Comparison of ENCODE assay signal across 14 cellular contexts in the genomic region with DNA sequence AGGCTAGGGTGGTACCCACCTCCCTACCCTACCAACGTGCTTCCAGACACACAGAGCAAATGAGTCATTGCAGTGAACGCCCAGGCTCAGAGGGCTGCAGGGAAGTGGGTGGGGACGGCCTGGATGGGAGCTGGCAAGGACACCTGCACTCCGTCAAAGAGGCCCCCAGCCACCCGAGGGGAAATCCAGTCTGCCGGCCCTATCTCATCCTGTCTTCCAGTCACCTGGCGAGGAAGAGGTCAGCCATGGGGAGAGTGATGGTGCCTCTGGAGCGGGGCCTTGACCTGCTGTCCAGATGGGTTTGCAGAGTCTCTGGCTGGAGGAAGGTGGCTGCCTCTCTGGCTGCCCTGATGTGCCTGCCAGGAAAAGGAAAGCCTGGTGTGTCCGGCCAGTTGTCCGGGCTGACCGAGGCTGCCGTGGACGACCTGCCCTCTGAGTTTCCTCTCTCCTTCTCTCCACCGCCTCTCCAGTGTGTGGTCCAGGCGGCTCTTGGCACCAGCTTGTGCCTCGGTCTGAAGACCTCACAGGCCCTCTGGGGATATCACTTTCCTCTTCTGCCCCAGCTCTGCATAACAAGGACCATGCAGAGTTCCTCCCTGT.
DNase-seq lines count a peak whose midpoint lies in the region; ATAC-seq, FAIRE-seq and TF ChIP-seq lines count a peak whose summit lies in the region.
"Had no signal": no experiment of that assay in that cellular context is flagged by ENCODE, and none has a peak within 500 bp of the region (broad histone marks: within the 10 kb centered on the region; RNA-seq: fewer than 3 reads in every experiment).

No MANE protein-coding gene starts in this region.

- H3K4me3 ChIP-seq in bronchial epithelial cell (ENCODE audit: low read depth, low read length) (no peak overlapping the region), HepG2 (replicated peaks in 1 of 3; ENCODE audit: insufficient read depth in 1 of 3, low read depth in 2 of 3, low read length in 3 of 3) (no peak overlapping the region), thyroid gland (replicated peaks in 1 of 3) (no peak overlapping the region)
- H3K4me3 ChIP-seq: A549 had no signal

- no peak overlapping the region for H3K4me2 ChIP-seq in HepG2 (ENCODE audit: low read depth, low read length)
- H3K4me2 ChIP-seq: A549 had no signal

- TF ChIP-seq EP300 in HepG2 (IDR thresholded peaks at IDR 0.05; ENCODE audit: low read depth in 2 of 2, low read length in 2 of 2) = no peak
- no peak for TF ChIP-seq EP300 in HepG2 (CRISPR knock-in tag; IDR thresholded peaks at IDR 0.05; ENCODE audit: borderline replicate concordance)

- TF ChIP-seq CTCF in bronchial epithelial cell (IDR thresholded peaks at IDR 0.05; ENCODE audit: insufficient read depth, low read length, severe bottlenecking) = no peak
- no peak for TF ChIP-seq CTCF in HepG2 (CRISPR knock-in tag; IDR thresholded peaks at IDR 0.05)
- TF ChIP-seq CTCF in thyroid gland (IDR thresholded peaks at IDR 0.05) = no peak

- H3K4me1 ChIP-seq in HepG2 (ENCODE audit: insufficient read depth, low read length) (no peaks in the 10 kb centered on the region), thyroid gland (peaks cover 12 to 24% of the 10 kb centered on the region in 2 donors)

- no peak for TF ChIP-seq POLR2A in HepG2 (IDR thresholded peaks at IDR 0.05; ENCODE audit: insufficient read depth in 1 of 2, low read depth in 2 of 2, low read length in 2 of 2)
- no peak for TF ChIP-seq POLR2A in thyroid gland (IDR thresholded peaks at IDR 0.05)

- H3K79me2 ChIP-seq in HepG2 (ENCODE audit: insufficient read depth, low read length) = no peaks in the 10 kb centered on the region

- no peaks in the 10 kb centered on the region for H3K27me3 ChIP-seq in bronchial epithelial cell (ENCODE audit: control insufficient read depth, insufficient read depth, low read length)
- no peaks in the 10 kb centered on the region for H3K27me3 ChIP-seq in HepG2 (ENCODE audit: control insufficient read depth in 1 of 2, insufficient read depth in 2 of 2, low read length in 2 of 2)
- H3K27me3 ChIP-seq in thyroid gland = no peaks in the 10 kb centered on the region

- CTCF ChIA-PET in HepG2 (lab: Yijun Ruan, JAX; ENCODE audit: low intra/inter-chr PET ratio, low total read pairs) = no interaction called here

- no TSS peak for BruUV-seq in HepG2 (replicated peaks; lab: Mats Ljungman, UMichigan)

- in situ Hi-C loops in HepG2 (cut with HindIII; ENCODE audit: extremely low pct_ligation_motif_present, low pct_unique_long_range_greater_than_20kb) = no loop called here

- POLR2A ChIA-PET in HepG2 (lab: Yijun Ruan, JAX) = no interaction called here

- H2AFZ ChIP-seq in HepG2 (ENCODE audit: low read length) = no peak overlapping the region

- no peak for TF ChIP-seq RAD21 in HepG2 (CRISPR knock-in tag; IDR thresholded peaks at IDR 0.05)

- H4K20me1 ChIP-seq in HepG2 (ENCODE audit: insufficient read depth, low read length) = no peaks in the 10 kb centered on the region

- no peak; the same call in 2 of the 3 replicates for ATAC-seq in HepG2
- no peak for ATAC-seq in GM19351 (IDR thresholded peaks at IDR 0.05; ENCODE audit: unreplicated experiment)
- no peak for ATAC-seq in GM18907 (IDR thresholded peaks at IDR 0.05; ENCODE audit: unreplicated experiment)
- ATAC-seq: A549; activated T-cell treated with anti-CD3 and anti-CD28 coated beads, Interleukin-2, amount 50 U/mL, for 72 hours; Panc1 had no signal

- WGBS in HepG2 (ENCODE audit: low lambda C conversion rate) = 58% methylated on average over 10 of the region's 16 CpGs
- WGBS in thyroid gland, 2 donors = 52 to 77% methylated on average over 13 to 16 of the region's 16 CpGs

- intact Hi-C loops in HepG2 (cut with micrococcal nuclease; ENCODE audit: unreplicated experiment) (no loop called here), thyroid gland (cut with DNase I) (no loop called here)

- peak in 2 of 3 experiments; percentile 33 to 41 for DNase-seq in NCI-H1417 (lab: John Stamatoyannopoulos, UW)
- DNase-seq in NCI-H1417 treated with DMSO at 0.1 percent for 48 hours (lab: John Stamatoyannopoulos, UW) = no peak
- peak; percentile 86 for DNase-seq in bronchial epithelial cell (ENCODE audit: low read depth)
- DNase-seq in HepG2 (ENCODE audit: low spot score) = no peak
- peak; percentile 36 to 56 for DNase-seq in thyroid gland
- no peak for DNase-seq in midbrain (lab: John Stamatoyannopoulos, UW)
- DNase-seq: activated T-cell treated with anti-CD3 and anti-CD28 coated beads, Interleukin-2, amount 50 U/mL, for 72 hours; central memory CD4-positive, alpha-beta T cell; DND-41 had no signal

- no peaks in the 10 kb centered on the region for H3K9me3 ChIP-seq in HepG2 (ENCODE audit: low read length)
- no peaks in the 10 kb centered on the region for H3K9me3 ChIP-seq in thyroid gland
- H3K9me3 ChIP-seq: A549 had no signal

- FAIRE-seq in bronchial epithelial cell (lab: Jason Lieb, UNC) = no peak
- no peak for FAIRE-seq in HepG2 (lab: Jason Lieb, UNC)
- FAIRE-seq: A549, frontal cortex had no signal

- no peak overlapping the region for H3K9ac ChIP-seq in HepG2 (ENCODE audit: insufficient read depth, low read depth, low read length)

- H3K27ac ChIP-seq in HepG2 (ENCODE audit: extremely low read length, insufficient read depth, low read length) (no peak overlapping the region), thyroid gland (no peak overlapping the region)
- H3K27ac ChIP-seq: A549 had no signal

- H3K36me3 ChIP-seq in bronchial epithelial cell (ENCODE audit: control insufficient read depth, insufficient read depth, low read length) (no peaks in the 10 kb centered on the region), HepG2 (replicated peaks in 1 of 2; ENCODE audit: control insufficient read depth in 1 of 2, insufficient read depth in 2 of 2, low read length in 2 of 2) (no peaks in the 10 kb centered on the region), thyroid gland (no peaks in the 10 kb centered on the region)

TF ChIP-seq in HepG2, 621 proteins besides CTCF, POLR2A, EP300 and RAD21:
- TF ChIP-seq ZNF501 (CRISPR knock-in tag; IDR thresholded peaks at IDR 0.05) = no peak
- TF ChIP-seq, protein P1, sequence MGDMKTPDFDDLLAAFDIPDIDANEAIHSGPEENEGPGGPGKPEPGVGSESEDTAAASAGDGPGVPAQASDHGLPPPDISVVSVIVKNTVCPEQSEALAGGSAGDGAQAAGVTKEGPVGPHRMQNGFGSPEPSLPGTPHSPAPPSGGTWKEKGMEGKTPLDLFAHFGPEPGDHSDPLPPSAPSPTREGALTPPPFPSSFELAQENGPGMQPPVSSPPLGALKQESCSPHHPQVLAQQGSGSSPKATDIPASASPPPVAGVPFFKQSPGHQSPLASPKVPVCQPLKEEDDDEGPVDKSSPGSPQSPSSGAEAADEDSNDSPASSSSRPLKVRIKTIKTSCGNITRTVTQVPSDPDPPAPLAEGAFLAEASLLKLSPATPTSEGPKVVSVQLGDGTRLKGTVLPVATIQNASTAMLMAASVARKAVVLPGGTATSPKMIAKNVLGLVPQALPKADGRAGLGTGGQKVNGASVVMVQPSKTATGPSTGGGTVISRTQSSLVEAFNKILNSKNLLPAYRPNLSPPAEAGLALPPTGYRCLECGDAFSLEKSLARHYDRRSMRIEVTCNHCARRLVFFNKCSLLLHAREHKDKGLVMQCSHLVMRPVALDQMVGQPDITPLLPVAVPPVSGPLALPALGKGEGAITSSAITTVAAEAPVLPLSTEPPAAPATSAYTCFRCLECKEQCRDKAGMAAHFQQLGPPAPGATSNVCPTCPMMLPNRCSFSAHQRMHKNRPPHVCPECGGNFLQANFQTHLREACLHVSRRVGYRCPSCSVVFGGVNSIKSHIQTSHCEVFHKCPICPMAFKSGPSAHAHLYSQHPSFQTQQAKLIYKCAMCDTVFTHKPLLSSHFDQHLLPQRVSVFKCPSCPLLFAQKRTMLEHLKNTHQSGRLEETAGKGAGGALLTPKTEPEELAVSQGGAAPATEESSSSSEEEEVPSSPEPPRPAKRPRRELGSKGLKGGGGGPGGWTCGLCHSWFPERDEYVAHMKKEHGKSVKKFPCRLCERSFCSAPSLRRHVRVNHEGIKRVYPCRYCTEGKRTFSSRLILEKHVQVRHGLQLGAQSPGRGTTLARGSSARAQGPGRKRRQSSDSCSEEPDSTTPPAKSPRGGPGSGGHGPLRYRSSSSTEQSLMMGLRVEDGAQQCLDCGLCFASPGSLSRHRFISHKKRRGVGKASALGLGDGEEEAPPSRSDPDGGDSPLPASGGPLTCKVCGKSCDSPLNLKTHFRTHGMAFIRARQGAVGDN (CRISPR knock-in tag; IDR thresholded peaks at IDR 0.05) = peak; percentile 18; the same call in 1 of the 2 replicates
- TF ChIP-seq TBX3 (IDR thresholded peaks at IDR 0.05; ENCODE audit: borderline replicate concordance) = no peak

Comparison
In these comparisons a context has a peak if more than half of its experiments do, and no peak if none do; other contexts are left out.
1. DNase-seq: peak in NCI-H1417 (2 of 3), bronchial epithelial cell (single experiment) and thyroid gland (2 of 2); none in NCI-H1417 treated with DMSO at 0.1 percent for 48 hours (single experiment), HepG2 (single experiment) and midbrain (single experiment).